9 cellular contexts compared by ENCODE assay signal in the genomic region with DNA sequence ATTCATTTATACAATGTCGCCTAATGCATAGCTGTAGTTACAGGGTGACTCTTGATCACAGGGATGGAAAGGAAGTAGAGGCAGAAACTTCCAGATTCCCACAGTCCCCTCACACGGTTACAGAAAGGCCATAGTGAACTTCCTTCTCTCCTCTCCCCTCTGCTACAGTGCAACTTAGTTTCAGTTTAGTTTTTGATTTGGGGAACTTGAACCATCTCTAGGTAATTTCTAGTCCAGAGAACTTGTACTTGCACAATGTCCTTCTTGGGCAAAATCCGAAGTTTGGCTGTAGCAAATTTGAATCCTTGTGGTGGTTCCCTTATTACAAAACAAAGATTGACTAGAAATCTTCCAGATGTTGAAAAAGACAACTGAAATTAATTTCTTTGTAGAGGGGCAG. TPM values are rescaled to one million over a fixed set of nuclear protein-coding genes. Genes with fewer than 3 reads are reported as not detected.
DNase-seq lines count a peak whose midpoint lies in the region; ATAC-seq, FAIRE-seq and TF ChIP-seq lines count a peak whose summit lies in the region.
"Had no signal": no experiment of that assay in that cellular context is flagged by ENCODE, and none has a peak within 500 bp of the region (broad histone marks: within the 10 kb centered on the region; RNA-seq: fewer than 3 reads in every experiment).

No MANE protein-coding gene starts in this region.

- no peaks in the 10 kb centered on the region for H3K4me1 ChIP-seq in colonic mucosa

- ATAC-seq in GM18519 (IDR thresholded peaks at IDR 0.05; ENCODE audit: low FRiP score, unreplicated experiment) = no peak

- no peak for TF ChIP-seq POLR2A in GM12891 (IDR thresholded peaks at IDR 0.05; ENCODE audit: low read depth, low read length)

- peak; percentile 40 for FAIRE-seq in GM12891 (lab: Jason Lieb, UNC)

- DNase-seq in GM12891 (ENCODE audit: insufficient read length, low spot score) = no peak
- DNase-seq in NOMO-1 (lab: John Stamatoyannopoulos, UW; ENCODE audit: unreplicated experiment in 2 of 2) = peak; percentile 82 to 90
- no peak for DNase-seq in colonic mucosa
- peak; percentile 71 for DNase-seq in pons (ENCODE audit: low spot score)
- DNase-seq in stimulated activated naive CD4-positive, alpha-beta T cell treated with Interleukin-2 at 50 U/mL for 16 hours (lab: John Stamatoyannopoulos, UW) = no peak
- no peak for DNase-seq in islet precursor cell
- DNase-seq in RPMI8226 = no peak
- DNase-seq: NCI-H2227 treated with DMSO at 0.1 percent for 48 hours had no signal

- no peak overlapping the region for H3K4me3 ChIP-seq in colonic mucosa

- H3K27ac ChIP-seq in colonic mucosa = peak overlapping the region; percentile 98

- H3K36me3 ChIP-seq in colonic mucosa = no peaks in the 10 kb centered on the region

- TF ChIP-seq CTCF in colonic mucosa (IDR thresholded peaks at IDR 0.05) = no peak

- no peaks in the 10 kb centered on the region for H3K27me3 ChIP-seq in colonic mucosa

- H3K9ac ChIP-seq in colonic mucosa (ENCODE audit: low read depth in 2 of 2, low read length in 2 of 2) = no peak overlapping the region

- no peaks in the 10 kb centered on the region for H3K9me3 ChIP-seq in colonic mucosa

- intact Hi-C loops in colonic mucosa (cut with DNase I) = loop anchor here (10.0 kb wide), 1 partner anchor 196 kb away; a partner anchor contains a TSS

TF ChIP-seq in GM12891, 5 proteins besides CTCF, POLR2A, EP300 and RAD21:
- TF ChIP-seq SPI1 (IDR thresholded peaks at IDR 0.05; ENCODE audit: low read depth, low read length) (no peak), PAX5 (IDR thresholded peaks at IDR 0.05; ENCODE audit: insufficient read depth, low read length, severe bottlenecking) (no peak), TAF1 (IDR thresholded peaks at IDR 0.05; ENCODE audit: low read depth, low read length) (no peak), POLR2AphosphoS5 (IDR thresholded peaks at IDR 0.05; ENCODE audit: low read depth, low read length) (no peak), POU2F2 (IDR thresholded peaks at IDR 0.05; ENCODE audit: low read depth, low read length) (no peak)
TF ChIP-seq in GM12891: peak in this region for 0.

RNA-seq across cellular contexts. Expression of a gene that starts 1.2 kb away (rescaled TPM):
- polyA plus RNA-seq in GM12891 (2012; ENCODE audit: low read depth, missing spikeins) = 7.9 TPM
- total RNA-seq in colonic mucosa = 10 to 100 TPM; 47.8 to 80.1 TPM

Comparison
In these comparisons a context has a peak if more than half of its experiments do, and no peak if none do; other contexts are left out.
1. DNase-seq: peak in NOMO-1 (2 of 2) and pons (single experiment); none in GM12891 (single experiment), colonic mucosa (single experiment), stimulated activated naive CD4-positive, alpha-beta T cell treated with Interleukin-2 at 50 U/mL for 16 hours (single experiment), islet precursor cell (single experiment) and RPMI8226 (single experiment).